Comparison of ENCODE assay signal across 12 cellular contexts in genomic region chr4:38574559-38575333, GRCh38.
A peak's percentile ranks its signal among the peaks of the same experiment; 100 is the strongest.
DNase-seq lines count a peak whose midpoint lies in the region.
"Had no signal": no experiment of that assay in that cellular context is flagged by ENCODE, and none has a peak within 500 bp of the region (broad histone marks: within the 10 kb centered on the region; RNA-seq: fewer than 3 reads in every experiment).

No MANE protein-coding gene starts in this region.

- H3K36me3 ChIP-seq in SJCRH30 (no peaks in the 10 kb centered on the region), skeletal muscle satellite cell (ENCODE audit: insufficient read depth, low read length) (no peaks in the 10 kb centered on the region)

- no peaks in the 10 kb centered on the region for H3K27me3 ChIP-seq in SJCRH30
- H3K27me3 ChIP-seq in skeletal muscle satellite cell (ENCODE audit: control insufficient read depth, insufficient read depth, low read length): no peaks in the 10 kb centered on the region

- DNase-seq in KBM-7 (peak; percentile 40), SJCRH30 (peak; percentile 93 to 97), inferior parietal cortex (ENCODE audit: extremely low spot score) (peak; percentile 44), NCI-H1105 (lab: John Stamatoyannopoulos, UW) (no peak), posterior vena cava (ENCODE audit: low spot score) (no peak), HuH-7.5 (ENCODE audit: low spot score) (no peak)
- DNase-seq: activated CD4-positive, alpha-beta T cell treated with anti-CD3 and anti-CD28 coated beads, Interleukin-2, amount 50 U/mL, for 4 hours; HCEC 1CT; NCI-H1436 treated with DMSO at 0.1 percent for 48 hours; stimulated activated CD4-positive, alpha-beta T cell treated with anti-CD3 and anti-CD28 coated beads, Interleukin-12 subunit alpha, Interleukin-12 subunit beta, amount 100 ng/mL, for 4 hours; stimulated activated naive CD4-positive, alpha-beta T cell had no signal

- peak overlapping the region; percentile 81 for H3K27ac ChIP-seq in SJCRH30

- H3K4me3 ChIP-seq in SJCRH30: peak overlapping the region; percentile 23
- H3K4me3 ChIP-seq in skeletal muscle satellite cell (ENCODE audit: low read length): peak overlapping the region; percentile 38

- H3K9me3 ChIP-seq in SJCRH30 (replicated peaks) (0 out of 2 replicates have a peak, but pooled peaks cover 2% of the 10 kb centered on the region), skeletal muscle satellite cell (replicated peaks; ENCODE audit: low read length) (no peaks in the 10 kb centered on the region)

- intact Hi-C loops in posterior vena cava (cut with DNase I): no loop called here

- no peak overlapping the region for H3K9ac ChIP-seq in skeletal muscle satellite cell (ENCODE audit: low read depth, low read length)

- H3K4me1 ChIP-seq in SJCRH30: peaks cover 21% of the 10 kb centered on the region
- H3K4me1 ChIP-seq in skeletal muscle satellite cell (ENCODE audit: control insufficient read depth, insufficient read depth, low read length): peaks cover 11% of the 10 kb centered on the region

- peak overlapping the region; percentile 66 for H3K4me2 ChIP-seq in skeletal muscle satellite cell (ENCODE audit: low read length)

- in situ Hi-C loops in KBM-7 (cut with MboI; ENCODE audit: low pct_unique_long_range_greater_than_20kb, low sequenced_read_pairs): no loop called here

Comparison
In these comparisons a context has a peak if more than half of its experiments do, and no peak if none do; other contexts are left out.
1. DNase-seq: peak in KBM-7 (single experiment), SJCRH30 (2 of 2) and inferior parietal cortex (single experiment); none in NCI-H1105 (single experiment), posterior vena cava (single experiment) and HuH-7.5 (single experiment).